23 cellular contexts compared by ENCODE assay signal in the genomic region with DNA sequence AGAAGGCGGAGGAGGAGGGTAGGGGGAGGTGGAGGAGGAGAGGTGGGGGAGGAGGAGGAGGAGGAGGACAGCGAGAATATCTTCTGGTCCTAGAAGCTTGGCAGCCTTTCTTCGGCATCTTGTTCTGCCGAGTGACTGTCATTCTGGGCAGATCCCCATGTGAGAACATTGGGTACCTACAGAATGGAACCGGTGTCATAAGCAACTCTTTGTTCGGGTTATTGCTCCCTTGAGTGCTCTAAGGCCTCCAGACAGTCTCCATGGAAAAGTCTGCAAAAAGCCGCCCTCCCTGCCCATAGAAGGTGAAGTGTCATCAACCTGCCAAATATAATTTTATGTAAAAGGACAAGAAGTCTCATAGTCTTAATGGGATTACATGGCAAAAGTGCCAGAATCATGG. TPM values are rescaled to one million over a fixed set of nuclear protein-coding genes. Genes with fewer than 3 reads are reported as not detected.
"Had no signal": no experiment of that assay in that cellular context is flagged by ENCODE, and none has a peak within 500 bp of the region (broad histone marks: within the 10 kb centered on the region; RNA-seq: fewer than 3 reads in every experiment).

No MANE protein-coding gene starts in this region.

- H3K27ac ChIP-seq: colonic mucosa, heart left ventricle, right atrium auricular region, sigmoid colon, skin epidermis, suprapubic skin, tibial nerve, upper lobe of right lung, vagina had no signal

- DNase-seq: colonic mucosa; dermis blood vessel endothelial cell; effector CD4-positive, alpha-beta T cell; endodermal cell; erythroblast; foreskin melanocyte; heart left ventricle; hippocampal formation; left colon; mucosa of descending colon; naive thymus-derived CD8-positive, alpha-beta T cell; posterior cingulate gyrus; sigmoid colon; stimulated activated CD4-positive, alpha-beta T cell treated with anti-CD3 and anti-CD28 coated beads, Interleukin-12 subunit alpha, Interleukin-12 subunit beta, amount 100 ng/mL, for 4 hours; stimulated activated naive CD4-positive, alpha-beta T cell treated with Interleukin-2 at 50 U/mL for 16 hours; upper lobe of right lung had no signal

- ATAC-seq: heart left ventricle; left colon; mucosa of descending colon; naive thymus-derived CD8-positive, alpha-beta T cell; upper lobe of right lung had no signal

- H3K4me1 ChIP-seq: colonic mucosa, heart left ventricle, right atrium auricular region, sigmoid colon, tibial nerve, upper lobe of right lung, vagina had no signal

- H3K4me3 ChIP-seq: colonic mucosa, heart left ventricle, mucosa of descending colon, right atrium auricular region, sigmoid colon, skin epidermis, suprapubic skin, tibial nerve, upper lobe of right lung, vagina had no signal

- H3K27me3 ChIP-seq: colonic mucosa, heart left ventricle, right atrium auricular region, sigmoid colon, suprapubic skin, tibial nerve, upper lobe of right lung, vagina had no signal

- H3K9me3 ChIP-seq: colonic mucosa, heart left ventricle, mucosa of descending colon, right atrium auricular region, sigmoid colon, suprapubic skin, tibial nerve, upper lobe of right lung, vagina had no signal

RNA-seq across cellular contexts. Expression of gene KSR2, which starts 54.7 kb away (rescaled TPM):
- total RNA-seq: mesenteric fat pad; naive thymus-derived CD8-positive, alpha-beta T cell; osteocyte had no signal
